Comparison of ENCODE assay signal across 8 cellular contexts in the genomic region with DNA sequence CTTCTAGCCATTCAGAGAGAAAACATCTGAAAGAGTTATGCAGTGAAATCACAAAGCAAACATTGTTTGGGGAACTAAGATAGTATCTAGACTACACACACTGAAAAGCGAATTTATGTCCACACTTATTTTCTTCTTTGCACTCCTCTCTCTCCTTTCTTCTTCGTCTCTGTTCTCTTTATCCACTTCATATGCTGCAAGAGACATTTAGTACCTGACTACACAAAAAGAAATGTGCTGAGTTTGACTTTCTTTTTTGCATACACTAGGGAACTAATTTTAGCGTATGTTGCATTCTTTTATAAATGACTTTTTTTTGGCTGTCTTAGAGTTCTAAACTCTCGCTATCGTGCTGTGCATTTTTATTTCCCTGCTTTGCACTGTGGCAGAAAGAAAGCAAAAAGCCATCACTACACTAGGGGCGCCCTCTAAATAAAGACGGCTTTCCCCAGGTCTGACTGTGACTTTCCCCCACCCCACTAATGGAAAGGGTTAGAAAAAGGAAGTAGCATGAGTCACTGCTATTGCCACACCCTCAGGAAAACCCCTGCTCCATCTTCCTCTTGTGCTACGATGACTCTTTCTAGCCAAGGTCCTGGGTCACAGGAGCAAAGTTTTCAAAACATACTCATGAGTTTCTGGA.
DNase-seq lines count a peak whose midpoint lies in the region; ATAC-seq and TF ChIP-seq lines count a peak whose summit lies in the region.

No MANE protein-coding gene starts in this region.

- H3K27me3 ChIP-seq in KMS-11 (ENCODE audit: insufficient read depth, low read depth), result no peaks in the 10 kb centered on the region
- no peaks in the 10 kb centered on the region for H3K27me3 ChIP-seq in colonic mucosa
- no peaks in the 10 kb centered on the region for H3K27me3 ChIP-seq in mesenchymal stem cell (ENCODE audit: control insufficient read depth in 1 of 2, insufficient read depth in 1 of 2, low read length in 2 of 2)

- no peaks in the 10 kb centered on the region for H3K36me3 ChIP-seq in KMS-11 (ENCODE audit: insufficient read depth)
- H3K36me3 ChIP-seq in colonic mucosa, result no peaks in the 10 kb centered on the region
- H3K36me3 ChIP-seq in mesenchymal stem cell (ENCODE audit: control insufficient read depth in 1 of 2, insufficient read depth in 2 of 2, low read depth in 1 of 2, low read length in 2 of 2), result no peaks in the 10 kb centered on the region

- no peak overlapping the region for H2AK5ac ChIP-seq in mesenchymal stem cell (ENCODE audit: low read length, severe bottlenecking)

- no peak overlapping the region for H4K8ac ChIP-seq in mesenchymal stem cell (ENCODE audit: low read length)

- no peak overlapping the region for H3K4ac ChIP-seq in mesenchymal stem cell (ENCODE audit: low read depth in 1 of 2, low read length in 2 of 2)

- no peak overlapping the region for H3K18ac ChIP-seq in mesenchymal stem cell (ENCODE audit: low read depth in 1 of 2, low read length in 2 of 2)

- no peak overlapping the region for H2BK5ac ChIP-seq in mesenchymal stem cell (ENCODE audit: low read depth, low read length, poor library complexity, severe bottlenecking)

- intact Hi-C loops in colonic mucosa (cut with DNase I), result no loop called here

- peaks cover 41% of the 10 kb centered on the region for H3K4me1 ChIP-seq in KMS-11 (ENCODE audit: low read depth, poor library complexity, severe bottlenecking)
- no peaks in the 10 kb centered on the region for H3K4me1 ChIP-seq in colonic mucosa
- no peaks in the 10 kb centered on the region for H3K4me1 ChIP-seq in mesenchymal stem cell (ENCODE audit: control insufficient read depth, insufficient read depth, low read depth, low read length)

- H2BK120ac ChIP-seq in mesenchymal stem cell (ENCODE audit: low read depth, low read length), result no peak overlapping the region

- WGBS in mesenchymal stem cell, result 33% methylated on average over 8 of the region's 8 CpGs

- H3K14ac ChIP-seq in mesenchymal stem cell (ENCODE audit: low read length in 2 of 2), result no peak overlapping the region

- DNase-seq in GDM1 (lab: John Stamatoyannopoulos, UW), result peak; percentile 76
- peak; percentile 13 to 33 (median 24) for DNase-seq in activated CD4-positive, CD25-positive, alpha-beta regulatory T cell (lab: John Stamatoyannopoulos, UW)
- peak; percentile 68 for DNase-seq in colonic mucosa
- peak; percentile 98 for DNase-seq in mesenchymal stem cell
- peak; percentile 52 to 68 for DNase-seq in stimulated activated CD8-positive, alpha-beta memory T cell treated with anti-CD3 and anti-CD28 coated beads, Interleukin-7, amount 100 ng/mL, for 4 hours (ENCODE audit: low read depth in 2 of 2)
- no peak for DNase-seq in NCI-H748 treated with DMSO at 0.1 percent for 48 hours (lab: John Stamatoyannopoulos, UW)

- no peaks in the 10 kb centered on the region for H4K20me1 ChIP-seq in KMS-11 (ENCODE audit: insufficient read depth)

- TF ChIP-seq CTCF in KMS-11 (conservative IDR thresholded peaks at IDR 0.05; ENCODE audit: low read depth, low read length), result peak; percentile 80
- peak; percentile 15 for TF ChIP-seq CTCF in colonic mucosa (IDR thresholded peaks at IDR 0.05)

- peaks cover 2% of the 10 kb centered on the region for H3K79me1 ChIP-seq in mesenchymal stem cell (replicated peaks; ENCODE audit: low read length, poor library complexity, severe bottlenecking)

- H3K23ac ChIP-seq in mesenchymal stem cell (ENCODE audit: low read length in 2 of 2), result no peak overlapping the region

- H3K4me2 ChIP-seq in KMS-11 (peak overlapping the region; percentile 82), mesenchymal stem cell (ENCODE audit: low read length, poor library complexity, severe bottlenecking) (no peak overlapping the region)

- H2AFZ ChIP-seq in KMS-11 (ENCODE audit: low read depth) (peak overlapping the region; percentile 68), mesenchymal stem cell (ENCODE audit: low read depth, low read length) (no peak overlapping the region)

- H3K9me3 ChIP-seq in colonic mucosa (no peaks in the 10 kb centered on the region), mesenchymal stem cell (ENCODE audit: control insufficient read depth, low read length) (peaks cover 5% of the 10 kb centered on the region)

- H3K9ac ChIP-seq in KMS-11 (peak overlapping the region; percentile 25; the same call in 1 of the 2 replicates), colonic mucosa (ENCODE audit: low read depth in 2 of 2, low read length in 2 of 2) (no peak overlapping the region), mesenchymal stem cell (ENCODE audit: low read length) (peak overlapping the region; percentile 82)

- ATAC-seq in GM21825 (IDR thresholded peaks at IDR 0.05; ENCODE audit: unreplicated experiment), result peak; percentile 95

- no peak overlapping the region for H4K91ac ChIP-seq in mesenchymal stem cell (ENCODE audit: low read length)

- no peak overlapping the region for H2BK12ac ChIP-seq in mesenchymal stem cell (ENCODE audit: low read length in 2 of 2)

- H3K4me3 ChIP-seq in KMS-11 (IDR thresholded peaks at IDR 0.05; ENCODE audit: insufficient read depth, low read depth, low read length), result no peak overlapping the region
- no peak overlapping the region for H3K4me3 ChIP-seq in colonic mucosa
- H3K4me3 ChIP-seq in mesenchymal stem cell (ENCODE audit: insufficient read depth in 1 of 2, low read depth in 1 of 2, low read length in 2 of 2), result peak overlapping the region in 1 of 2 experiments; percentile 65

- no peaks in the 10 kb centered on the region for H3K79me2 ChIP-seq in KMS-11 (ENCODE audit: insufficient read depth, low read depth)

- H2BK15ac ChIP-seq in mesenchymal stem cell (ENCODE audit: low read depth, poor library complexity, severe bottlenecking), result no peak overlapping the region

- H3K27ac ChIP-seq in KMS-11 (peak overlapping the region; percentile 72), colonic mucosa (peak overlapping the region; percentile 58), mesenchymal stem cell (ENCODE audit: low read length, poor library complexity, severe bottlenecking) (peak overlapping the region; percentile 38)

Comparison
In these comparisons a context has a peak if more than half of its experiments do, and no peak if none do; other contexts are left out.
1. H3K9ac ChIP-seq: peak in KMS-11 (single experiment) and mesenchymal stem cell (single experiment); none in colonic mucosa (0 of 2).
2. Peak in every context shown above with its lines, with median percentiles within 50 percentile points of each other: H3K27ac ChIP-seq.